Comparison of ENCODE assay signal across 17 cellular contexts in genomic region chr1:39529901-39530535, GRCh38. TPM values are rescaled to one million over a fixed set of nuclear protein-coding genes. Genes with fewer than 3 reads are reported as not detected.
"Had no signal": no experiment of that assay in that cellular context is flagged by ENCODE, and none has a peak within 500 bp of the region (broad histone marks: within the 10 kb centered on the region; RNA-seq: fewer than 3 reads in every experiment).

No MANE protein-coding gene starts in this region.

- DNase-seq: activated CD4-positive, alpha-beta T cell treated with anti-CD3 and anti-CD28 coated beads for 4 hours; activated CD8-positive, alpha-beta memory T cell treated with anti-CD3 and anti-CD28 coated beads for 24 hours; activated naive CD4-positive, alpha-beta T cell treated with anti-CD3 and anti-CD28 coated beads, Interleukin-2, amount 50 U/mL, for 16 hours; amniotic stem cell; body of pancreas; central memory CD4-positive, alpha-beta T cell; cortex of kidney; effector memory CD4-positive, alpha-beta T cell; pancreas; retina; tibial artery had no signal

- FAIRE-seq: keratinocyte, pancreas had no signal

- H3K4me1 ChIP-seq: body of pancreas, gastroesophageal sphincter, pancreas, tibial artery, vagina had no signal

- H3K9me3 ChIP-seq: body of pancreas, gastroesophageal sphincter, pancreas, tibial artery, vagina had no signal

- ATAC-seq: body of pancreas, gastroesophageal sphincter had no signal

- H3K27ac ChIP-seq: body of pancreas, gastroesophageal sphincter, pancreas, skin epidermis, tibial artery, vagina had no signal

- H3K27me3 ChIP-seq: body of pancreas, gastroesophageal sphincter, pancreas, tibial artery, vagina had no signal

- H3K4me3 ChIP-seq: body of pancreas, gastroesophageal sphincter, pancreas, skin epidermis, tibial artery, vagina had no signal

RNA-seq across cellular contexts. Expression of gene BMP8A, which starts 38.6 kb away (rescaled TPM):
- total RNA-seq: liver had no signal
- polyA plus RNA-seq: keratinocyte, liver, neural cell had no signal
